ENCODE assay signal across 34 cellular contexts in genomic region chr18:227374-227773, GRCh38. TPM values are rescaled to one million over a fixed set of nuclear protein-coding genes. Genes with fewer than 3 reads are reported as not detected.
DNase-seq lines count a peak whose midpoint lies in the region; ATAC-seq, FAIRE-seq and TF ChIP-seq lines count a peak whose summit lies in the region.
"Had no signal": no experiment of that assay in that cellular context is flagged by ENCODE, and none has a peak within 500 bp of the region (broad histone marks: within the 10 kb centered on the region; RNA-seq: fewer than 3 reads in every experiment).

No MANE protein-coding gene starts in this region.

- H2BK12ac ChIP-seq in neuronal stem cell (ENCODE audit: low read length) = no peak overlapping the region

- H3K14ac ChIP-seq in IMR-90 (replicated peaks; ENCODE audit: low read depth, low read length) = no peak overlapping the region
- no peak overlapping the region for H3K14ac ChIP-seq in neuronal stem cell (ENCODE audit: low read length)

- no peak overlapping the region for H2BK15ac ChIP-seq in IMR-90 (ENCODE audit: low read depth, low read length)
- H2BK15ac ChIP-seq in neuronal stem cell (ENCODE audit: low read length) = no peak overlapping the region

- no peaks in the 10 kb centered on the region for H3K4me1 ChIP-seq in cardiac muscle cell (ENCODE audit: low read depth)
- H3K4me1 ChIP-seq in heart left ventricle = no peaks in the 10 kb centered on the region
- H3K4me1 ChIP-seq in IMR-90 (ENCODE audit: control insufficient read depth, insufficient read depth, low read length) = no peaks in the 10 kb centered on the region
- H3K4me1 ChIP-seq in K562 (replicated peaks in 1 of 2; ENCODE audit: control insufficient read depth in 2 of 2, insufficient read depth in 2 of 2, low read length in 2 of 2) = no peaks in the 10 kb centered on the region
- H3K4me1 ChIP-seq in neuronal stem cell (ENCODE audit: control insufficient read depth in 2 of 2, insufficient read depth in 1 of 2, low read depth in 1 of 2, low read length in 2 of 2) = no peaks in the 10 kb centered on the region
- H3K4me1 ChIP-seq: A549; BE2C; BLaER1; BLaER1 treated with 17β-estradiol and CSF1 and Interleukin-3, amounts not matched to agents 10 nM and 100 nM; Caco-2 had no signal

- no peaks in the 10 kb centered on the region for H3K9me1 ChIP-seq in IMR-90 (ENCODE audit: insufficient read depth, low read length)
- H3K9me1 ChIP-seq in K562 (ENCODE audit: control insufficient read depth, insufficient read depth, low read length) = no peaks in the 10 kb centered on the region

- TF ChIP-seq EP300 in K562 (IDR thresholded peaks at IDR 0.05; ENCODE audit: low read length) = no peak

- no peak overlapping the region for H3K23ac ChIP-seq in IMR-90 (ENCODE audit: low read depth, low read length)
- H3K23ac ChIP-seq in neuronal stem cell (ENCODE audit: low read depth, low read length, poor library complexity) = no peak overlapping the region

- H3K18ac ChIP-seq in IMR-90 (ENCODE audit: low read depth, low read length) (no peak overlapping the region), neuronal stem cell (ENCODE audit: low read length) (no peak overlapping the region)

- intact Hi-C loops in heart left ventricle (cut with DNase I) (no loop called here), IMR-90 (cut with micrococcal nuclease) (no loop called here), K562 (cut with micrococcal nuclease) (no loop called here)

- in situ Hi-C loops in IMR-90 (cut with MboI; ENCODE audit: low sequenced_read_pairs) (no loop called here), K562 (cut with MboI) (no loop called here)

- H3K4me2 ChIP-seq in IMR-90 (ENCODE audit: low read depth, low read length) = no peak overlapping the region
- no peak overlapping the region for H3K4me2 ChIP-seq in K562 (ENCODE audit: insufficient read depth, low read length)
- no peak overlapping the region for H3K4me2 ChIP-seq in neuronal stem cell (ENCODE audit: insufficient read depth, low read length, poor library complexity, severe bottlenecking)
- H3K4me2 ChIP-seq: A549; BLaER1; BLaER1 treated with 17β-estradiol and CSF1 and Interleukin-3, amounts not matched to agents 10 nM and 100 nM had no signal

- H3K27me3 ChIP-seq in cardiac muscle cell (no peaks in the 10 kb centered on the region), heart left ventricle (no peaks in the 10 kb centered on the region), IMR-90 (ENCODE audit: control insufficient read depth, insufficient read depth, low read length) (no peaks in the 10 kb centered on the region), K562 (ENCODE audit: control insufficient read depth in 2 of 2, insufficient read depth in 2 of 2, low read length in 2 of 2) (no peaks in the 10 kb centered on the region), neuronal stem cell (ENCODE audit: control insufficient read depth in 3 of 3, insufficient read depth in 3 of 3, low read depth in 1 of 3, low read length in 3 of 3) (no peaks in the 10 kb centered on the region)
- H3K27me3 ChIP-seq: BE2C; BLaER1; BLaER1 treated with 17β-estradiol and CSF1 and Interleukin-3, amounts not matched to agents 10 nM and 100 nM had no signal

- H2BK120ac ChIP-seq in IMR-90 (ENCODE audit: low read depth, low read length) (no peak overlapping the region), neuronal stem cell (ENCODE audit: low read depth, low read length) (no peak overlapping the region)

- H2BK5ac ChIP-seq in IMR-90 (ENCODE audit: low read depth, low read length, poor library complexity, severe bottlenecking) = no peak overlapping the region
- no peak overlapping the region for H2BK5ac ChIP-seq in neuronal stem cell (ENCODE audit: low read length)

- ATAC-seq in heart left ventricle (no peak), IMR-90 (ENCODE audit: low read depth) (no peak), K562 (no peak)
- ATAC-seq: A549; CD8-positive, alpha-beta T cell had no signal

- TF ChIP-seq CTCF in cardiac muscle cell (IDR thresholded peaks at IDR 0.05; ENCODE audit: low read depth, low read length) = no peak
- TF ChIP-seq CTCF in heart left ventricle (IDR thresholded peaks at IDR 0.05) = no peak
- no peak for TF ChIP-seq CTCF in IMR-90 (conservative IDR thresholded peaks at IDR 0.05; ENCODE audit: low read depth, low read length)
- TF ChIP-seq CTCF in K562 (IDR thresholded peaks at IDR 0.05 in 2 of 3, conservative IDR thresholded peaks at IDR 0.05 in 1 of 3; ENCODE audit: insufficient read depth in 2 of 3, low read depth in 1 of 3, low read length in 3 of 3) = no peak

- H2BK20ac ChIP-seq in IMR-90 (ENCODE audit: low read depth, low read length) = no peak overlapping the region

- TF ChIP-seq POLR2A in heart left ventricle (IDR thresholded peaks at IDR 0.05) = no peak
- TF ChIP-seq POLR2A in IMR-90 (IDR thresholded peaks at IDR 0.05; ENCODE audit: low read depth, low read length) = no peak
- TF ChIP-seq POLR2A in K562 (conservative IDR thresholded peaks at IDR 0.05) = no peak

- H3K9me3 ChIP-seq in cardiac muscle cell (ENCODE audit: low read depth) (no peaks in the 10 kb centered on the region), heart left ventricle (no peaks in the 10 kb centered on the region), IMR-90 (ENCODE audit: control insufficient read depth, insufficient read depth, low read length) (no peaks in the 10 kb centered on the region), SK-N-MC (ENCODE audit: low read depth, low read length) (no peaks in the 10 kb centered on the region), K562 (replicated peaks; ENCODE audit: control insufficient read depth, insufficient read depth, low read depth, low read length) (no peaks in the 10 kb centered on the region), neuronal stem cell (replicated peaks in 1 of 2; ENCODE audit: control insufficient read depth in 2 of 2, insufficient read depth in 1 of 2, low read depth in 1 of 2, low read length in 2 of 2) (no peaks in the 10 kb centered on the region)
- H3K9me3 ChIP-seq: A549; BE2C; BLaER1; BLaER1 treated with 17β-estradiol and CSF1 and Interleukin-3, amounts not matched to agents 10 nM and 100 nM; Caco-2 had no signal

- FAIRE-seq in K562 (lab: Jason Lieb, UNC) = no peak
- FAIRE-seq: A204.1, A549 had no signal

- H2AFZ ChIP-seq in IMR-90 (replicated peaks; ENCODE audit: low read length, poor library complexity) (no peak overlapping the region), K562 (ENCODE audit: low read depth, low read length) (no peak overlapping the region), neuronal stem cell (ENCODE audit: low read length) (no peak overlapping the region)

- H3K79me2 ChIP-seq in K562 (ENCODE audit: control insufficient read depth, insufficient read depth, low read length) = no peaks in the 10 kb centered on the region

- BruUV-seq in IMR-90 (replicated peaks; lab: Mats Ljungman, UMichigan) (no TSS peak), K562 (replicated peaks; lab: Mats Ljungman, UMichigan) (no TSS peak)

- H3K4ac ChIP-seq in IMR-90 (ENCODE audit: low read depth, low read length) (no peak overlapping the region), neuronal stem cell (ENCODE audit: low read length) (no peak overlapping the region)

- WGBS in heart left ventricle, 4 donors = 89 to 93% (median 90%) methylated on average over 6 of the region's 6 CpGs
- WGBS in IMR-90 (ENCODE audit: extremely low coverage in 2 of 2, insufficient read length in 1 of 2), 2 experiments = 100% methylated on average over 1 of the region's 6 CpGs; no CpG with 5 or more reads in 1 of the 2 experiments
- 84% methylated on average over 6 of the region's 6 CpGs for WGBS in K562 (ENCODE audit: insufficient coverage, low coverage, missing lambda C conversion rate)
- WGBS in neuronal stem cell (ENCODE audit: extremely low coverage in 2 of 2, insufficient read length in 2 of 2, insufficient replicate concordance in 1 of 2), 2 donors = no CpG with 5 or more reads among the region's 6 CpGs

- H3K4me3 ChIP-seq in cardiac muscle cell (no peak overlapping the region), heart left ventricle (no peak overlapping the region), IMR-90 (ENCODE audit: insufficient read depth, low read depth, low read length) (no peak overlapping the region), SK-N-MC (no peak overlapping the region), K562 (no peak overlapping the region), neuronal stem cell (ENCODE audit: low read length in 2 of 2) (no peak overlapping the region)
- H3K4me3 ChIP-seq: A549; BLaER1; BLaER1 treated with 17β-estradiol and CSF1 and Interleukin-3, amounts not matched to agents 10 nM and 100 nM had no signal

- H4K20me1 ChIP-seq in IMR-90 (ENCODE audit: insufficient read depth, low read length) = no peaks in the 10 kb centered on the region
- H4K20me1 ChIP-seq in K562 (replicated peaks; ENCODE audit: control insufficient read depth, insufficient read depth, low read length) = no peaks in the 10 kb centered on the region
- H4K20me1 ChIP-seq: BLaER1 had no signal

- H3K56ac ChIP-seq in IMR-90 (ENCODE audit: extremely low read depth, insufficient read depth, low read length) = no peak overlapping the region

- dilution Hi-C loops in IMR-90 (cut with HindIII; ENCODE audit: low sequenced_read_pairs, unreplicated experiment) = no loop called here

- H4K8ac ChIP-seq in IMR-90 (ENCODE audit: low read depth in 2 of 2, low read length in 2 of 2) (no peak overlapping the region), neuronal stem cell (ENCODE audit: low read depth, low read length) (no peak overlapping the region)

- TF ChIP-seq RAD21 in IMR-90 (IDR thresholded peaks at IDR 0.05; ENCODE audit: low read length) = no peak
- no peak for TF ChIP-seq RAD21 in K562 (CRISPR knock-in tag; conservative IDR thresholded peaks at IDR 0.05 in 1 of 2, IDR thresholded peaks at IDR 0.05 in 1 of 2)

- H3K79me1 ChIP-seq in IMR-90 (ENCODE audit: low read depth in 1 of 2, low read length in 2 of 2) (peaks cover 0 to 5% of the 10 kb centered on the region in 2 experiments; a peak in 1 of 4 replicates), neuronal stem cell (ENCODE audit: low read depth, low read length) (no peaks in the 10 kb centered on the region)

- CTCF ChIA-PET in IMR-90 (lab: Yijun Ruan, JAX) = no interaction called here
- CTCF ChIA-PET in K562 (lab: Yijun Ruan, JAX; ENCODE audit: low intra/inter-chr PET ratio) = no interaction called here

- no peak overlapping the region for H3K9ac ChIP-seq in IMR-90 (ENCODE audit: low read depth, low read length)
- no peak overlapping the region for H3K9ac ChIP-seq in SK-N-MC (ENCODE audit: insufficient read length)
- no peak overlapping the region for H3K9ac ChIP-seq in K562 (ENCODE audit: insufficient read depth in 1 of 2, low read depth in 2 of 2, low read length in 2 of 2)
- H3K9ac ChIP-seq in neuronal stem cell (ENCODE audit: low read depth, low read length, poor library complexity) = no peak overlapping the region
- H3K9ac ChIP-seq: BLaER1; BLaER1 treated with 17β-estradiol and CSF1 and Interleukin-3, amounts not matched to agents 10 nM and 100 nM had no signal

- H4K5ac ChIP-seq in IMR-90 (ENCODE audit: low read depth, low read length) = no peak overlapping the region

- DNase-seq in cardiac muscle cell (ENCODE audit: low read depth in 1 of 2, low spot score in 1 of 2) (no peak), heart left ventricle (no peak), IMR-90 (no peak), SK-N-MC (ENCODE audit: low read depth, low spot score) (no peak), K562 (ENCODE audit: extremely low read depth in 1 of 4, low spot score in 3 of 4) (no peak), neuronal stem cell (ENCODE audit: low spot score) (no peak)
- DNase-seq in stimulated activated CD8-positive, alpha-beta memory T cell treated with anti-CD3 and anti-CD28 coated beads, Interleukin-4, amount 100 ng/mL, for 48 hours = no peak
- no peak for DNase-seq in activated CD8-positive, alpha-beta memory T cell treated with anti-CD3 and anti-CD28 coated beads, Interleukin-2, amount 50 U/mL, for 48 hours
- DNase-seq: 8988T; ACHN; AML-193; BE2C; C1 segment of cervical spinal cord; Caco-2; Calu3; CD4-positive, alpha-beta memory T cell; CD4-positive, alpha-beta T cell; CD4-positive, CD25-positive, alpha-beta regulatory T cell; CD8-positive, alpha-beta memory T cell; CD8-positive, alpha-beta T cell; COR-L47; DMS 273 treated with DMSO at 0.1 percent for 48 hours; DMS153; DMS53; DMS79; DMS79 treated with DMSO at 0.1 percent for 48 hours; DND-41; EL had no signal

- H4K91ac ChIP-seq in IMR-90 (ENCODE audit: insufficient read depth, low read depth, low read length) (no peak overlapping the region), neuronal stem cell (ENCODE audit: low read depth, low read length, poor library complexity) (no peak overlapping the region)

- peaks cover 30% of the 10 kb centered on the region for H3K36me3 ChIP-seq in cardiac muscle cell
- H3K36me3 ChIP-seq in heart left ventricle = peaks cover 0 to 70% (median 47%) of the 10 kb centered on the region in 9 donors
- H3K36me3 ChIP-seq in IMR-90 (ENCODE audit: control insufficient read depth, insufficient read depth, low read length) = peaks cover 5% of the 10 kb centered on the region
- peaks cover 50% of the 10 kb centered on the region for H3K36me3 ChIP-seq in SK-N-MC (ENCODE audit: insufficient read depth, low read length)
- peaks cover 67% of the 10 kb centered on the region for H3K36me3 ChIP-seq in K562 (ENCODE audit: control insufficient read depth, insufficient read depth, low read length)
- peaks cover 10 to 97% of the 10 kb centered on the region in 2 donors for H3K36me3 ChIP-seq in neuronal stem cell (replicated peaks in 1 of 2; ENCODE audit: control insufficient read depth in 2 of 2, insufficient read depth in 2 of 2, low read length in 2 of 2)

- H3K27ac ChIP-seq in cardiac muscle cell = peak overlapping the region; percentile 51
- H3K27ac ChIP-seq in heart left ventricle = no peak overlapping the region
- no peak overlapping the region for H3K27ac ChIP-seq in IMR-90 (ENCODE audit: insufficient read depth, low read length)
- 0 out of 2 replicates have a peak overlapping the region, but pooled peaks have one; percentile 27 for H3K27ac ChIP-seq in SK-N-MC
- no peak overlapping the region for H3K27ac ChIP-seq in K562 (ENCODE audit: extremely low read depth, low read depth, low read length)
- no peak overlapping the region for H3K27ac ChIP-seq in neuronal stem cell (replicated peaks; ENCODE audit: low read length)
- H3K27ac ChIP-seq: 22Rv1; A549; BLaER1; BLaER1 treated with 17β-estradiol and CSF1 and Interleukin-3, amounts not matched to agents 10 nM and 100 nM; C4-2B had no signal

- H2AK9ac ChIP-seq in IMR-90 (replicated peaks; ENCODE audit: low read depth, low read length, poor library complexity) = no peak overlapping the region

- H2AK5ac ChIP-seq in IMR-90 (ENCODE audit: low read depth, low read length) = no peak overlapping the region
- H2AK5ac ChIP-seq in neuronal stem cell (ENCODE audit: low read depth, low read length) = no peak overlapping the region

- POLR2A ChIA-PET in IMR-90 (lab: Charles Lee; ENCODE audit: unreplicated experiment) (no interaction called here), K562 (lab: Yijun Ruan, JAX) (interaction anchor here (0.6 to 1.2 kb wide), 3 partner anchors 11 to 68 kb away, joined by 3 to 4 read pairs (median 3); no protein-coding TSS in a partner anchor)

RNA-seq across cellular contexts. Expression of gene THOC1, which starts 40.5 kb away (rescaled TPM):
- total RNA-seq in cardiac muscle cell (37.0 and 88.5 TPM in 2 replicates), heart left ventricle (10 to 100 TPM in 3 of 9 donors, 1 to 10 TPM in 6; 6.4 to 17.7 (median 9.6) TPM), IMR-90 (2012; rRNA removed) (13.3 and 27.2 TPM in 2 replicates), K562 (2014; rRNA removed) (70.9 and 77.6 TPM in 2 replicates), K562 (2014; rRNA removed; fragmentation: Illumina TruSeq; extraction: Trizol) (136 and 149 TPM in 2 replicates), K562 (2015; rRNA removed; fragmentation: Illumina TruSeq; extraction: Trizol) (116 and 120 TPM in 2 replicates), K562 (2021) (66.3 and 71.1 TPM in 2 replicates)
- polyA plus RNA-seq in cardiac muscle cell (46.2 and 76.9 TPM in 2 replicates), heart left ventricle (10 to 100 TPM; 10.2 to 19.0 TPM), IMR-90 (2012; rRNA removed) (14.1 and 15.8 TPM in 2 replicates), K562 (2011; rRNA removed) (143 and 150 TPM in 2 replicates), K562 (2014; fragmentation: Illumina TruSeq; extraction: Trizol) (83.6 and 106 TPM in 2 replicates), K562 (2014; fragmentation: Nextera tagmentation; extraction: Ambion mirVana) (100 to 1,000 TPM in 1 of 2 experiments, 10 to 100 TPM in 1; 87.1 to 139 TPM), K562 (2014; rRNA removed) (88.4 and 107 TPM in 2 replicates)
- polyA plus RNA-seq in IMR-90 (2012; cell fraction: cytosol; rRNA removed) = 0.35 and 0.88 TPM in 2 replicates
- polyA plus RNA-seq in IMR-90 (2012; cell fraction: nucleus; rRNA removed; ENCODE audit: low replicate concordance) = 3.1 and 32.8 TPM in 2 replicates
- total RNA-seq in K562 (2011; cell fraction: chromatin; rRNA removed; ENCODE audit: low replicate concordance) = 140 and 675 TPM in 2 replicates
- 80.2 and 115 TPM in 2 replicates for total RNA-seq in K562 (2011; cell fraction: nucleolus; rRNA removed)
- 243 and 305 TPM in 2 replicates for total RNA-seq in K562 (2011; cell fraction: nucleoplasm; rRNA removed)
- polyA plus RNA-seq in K562 (2011; cell fraction: cytosol; rRNA removed) = 6.6 and 22.6 TPM in 2 replicates
- 110 and 238 TPM in 2 replicates for polyA plus RNA-seq in K562 (2011; cell fraction: nucleus; rRNA removed)
- 51.4 and 58.9 TPM in 2 replicates for polyA plus RNA-seq in K562 (2012)
- 168 and 237 TPM in 2 replicates for polyA minus RNA-seq in K562 (2011; rRNA and poly(A)+ RNA removed)
- 23.7 and 28.0 TPM in 2 replicates for polyA minus RNA-seq in K562 (2011; cell fraction: cytosol; rRNA and poly(A)+ RNA removed)
- polyA minus RNA-seq in K562 (2011; cell fraction: nucleus; rRNA and poly(A)+ RNA removed) = 139 and 282 TPM in 2 replicates
- 44.7 TPM for polyA plus RNA-seq in neuronal stem cell (2013, experiment 1 of 2)
- 45.5 TPM for polyA plus RNA-seq in neuronal stem cell (2013, experiment 2 of 2)

Comparison
In these comparisons a context has a peak if more than half of its experiments do, and no peak if none do; other contexts are left out.
1. H3K27ac ChIP-seq: peak in cardiac muscle cell (single experiment) and SK-N-MC (single experiment); none in heart left ventricle (0 of 12), IMR-90 (single experiment), K562 (single experiment) and neuronal stem cell (single experiment).